Comparison of ENCODE assay signal across 2 cellular contexts in the genomic region with DNA sequence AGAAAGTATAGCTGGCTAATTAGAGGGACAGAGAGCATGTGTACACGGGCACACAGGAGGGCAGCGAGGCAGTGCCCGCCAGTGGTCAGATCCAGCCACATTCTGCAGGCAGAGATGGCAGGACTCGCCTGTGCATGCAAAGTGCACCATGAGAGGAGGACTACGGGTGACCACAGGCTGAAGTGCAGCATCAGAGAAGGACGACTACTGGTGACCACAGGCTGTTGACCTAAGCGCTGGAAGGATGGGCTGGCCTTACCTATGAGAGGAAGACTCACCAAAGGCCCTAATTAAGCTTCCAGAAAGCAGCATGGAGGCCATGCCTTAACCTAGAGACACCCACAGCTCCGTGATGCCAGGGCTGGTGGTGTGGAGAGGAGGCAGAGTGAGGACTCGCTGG.
TF ChIP-seq lines count a peak whose summit lies in the region.

No MANE protein-coding gene starts in this region.

TF ChIP-seq in GM23338, 12 proteins besides CTCF, POLR2A, EP300 and RAD21:
- TF ChIP-seq, protein P1, sequence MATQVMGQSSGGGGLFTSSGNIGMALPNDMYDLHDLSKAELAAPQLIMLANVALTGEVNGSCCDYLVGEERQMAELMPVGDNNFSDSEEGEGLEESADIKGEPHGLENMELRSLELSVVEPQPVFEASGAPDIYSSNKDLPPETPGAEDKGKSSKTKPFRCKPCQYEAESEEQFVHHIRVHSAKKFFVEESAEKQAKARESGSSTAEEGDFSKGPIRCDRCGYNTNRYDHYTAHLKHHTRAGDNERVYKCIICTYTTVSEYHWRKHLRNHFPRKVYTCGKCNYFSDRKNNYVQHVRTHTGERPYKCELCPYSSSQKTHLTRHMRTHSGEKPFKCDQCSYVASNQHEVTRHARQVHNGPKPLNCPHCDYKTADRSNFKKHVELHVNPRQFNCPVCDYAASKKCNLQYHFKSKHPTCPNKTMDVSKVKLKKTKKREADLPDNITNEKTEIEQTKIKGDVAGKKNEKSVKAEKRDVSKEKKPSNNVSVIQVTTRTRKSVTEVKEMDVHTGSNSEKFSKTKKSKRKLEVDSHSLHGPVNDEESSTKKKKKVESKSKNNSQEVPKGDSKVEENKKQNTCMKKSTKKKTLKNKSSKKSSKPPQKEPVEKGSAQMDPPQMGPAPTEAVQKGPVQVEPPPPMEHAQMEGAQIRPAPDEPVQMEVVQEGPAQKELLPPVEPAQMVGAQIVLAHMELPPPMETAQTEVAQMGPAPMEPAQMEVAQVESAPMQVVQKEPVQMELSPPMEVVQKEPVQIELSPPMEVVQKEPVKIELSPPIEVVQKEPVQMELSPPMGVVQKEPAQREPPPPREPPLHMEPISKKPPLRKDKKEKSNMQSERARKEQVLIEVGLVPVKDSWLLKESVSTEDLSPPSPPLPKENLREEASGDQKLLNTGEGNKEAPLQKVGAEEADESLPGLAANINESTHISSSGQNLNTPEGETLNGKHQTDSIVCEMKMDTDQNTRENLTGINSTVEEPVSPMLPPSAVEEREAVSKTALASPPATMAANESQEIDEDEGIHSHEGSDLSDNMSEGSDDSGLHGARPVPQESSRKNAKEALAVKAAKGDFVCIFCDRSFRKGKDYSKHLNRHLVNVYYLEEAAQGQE (IDR thresholded peaks at IDR 0.05; ENCODE audit: unreplicated experiment) = no peak
- no peak for TF ChIP-seq EZH2 (IDR thresholded peaks at IDR 0.05; ENCODE audit: low read depth, unreplicated experiment)
- TF ChIP-seq CREB1 (CRISPR knock-in tag; IDR thresholded peaks at IDR 0.05; ENCODE audit: low read depth) = no peak
- TF ChIP-seq, protein P2, sequence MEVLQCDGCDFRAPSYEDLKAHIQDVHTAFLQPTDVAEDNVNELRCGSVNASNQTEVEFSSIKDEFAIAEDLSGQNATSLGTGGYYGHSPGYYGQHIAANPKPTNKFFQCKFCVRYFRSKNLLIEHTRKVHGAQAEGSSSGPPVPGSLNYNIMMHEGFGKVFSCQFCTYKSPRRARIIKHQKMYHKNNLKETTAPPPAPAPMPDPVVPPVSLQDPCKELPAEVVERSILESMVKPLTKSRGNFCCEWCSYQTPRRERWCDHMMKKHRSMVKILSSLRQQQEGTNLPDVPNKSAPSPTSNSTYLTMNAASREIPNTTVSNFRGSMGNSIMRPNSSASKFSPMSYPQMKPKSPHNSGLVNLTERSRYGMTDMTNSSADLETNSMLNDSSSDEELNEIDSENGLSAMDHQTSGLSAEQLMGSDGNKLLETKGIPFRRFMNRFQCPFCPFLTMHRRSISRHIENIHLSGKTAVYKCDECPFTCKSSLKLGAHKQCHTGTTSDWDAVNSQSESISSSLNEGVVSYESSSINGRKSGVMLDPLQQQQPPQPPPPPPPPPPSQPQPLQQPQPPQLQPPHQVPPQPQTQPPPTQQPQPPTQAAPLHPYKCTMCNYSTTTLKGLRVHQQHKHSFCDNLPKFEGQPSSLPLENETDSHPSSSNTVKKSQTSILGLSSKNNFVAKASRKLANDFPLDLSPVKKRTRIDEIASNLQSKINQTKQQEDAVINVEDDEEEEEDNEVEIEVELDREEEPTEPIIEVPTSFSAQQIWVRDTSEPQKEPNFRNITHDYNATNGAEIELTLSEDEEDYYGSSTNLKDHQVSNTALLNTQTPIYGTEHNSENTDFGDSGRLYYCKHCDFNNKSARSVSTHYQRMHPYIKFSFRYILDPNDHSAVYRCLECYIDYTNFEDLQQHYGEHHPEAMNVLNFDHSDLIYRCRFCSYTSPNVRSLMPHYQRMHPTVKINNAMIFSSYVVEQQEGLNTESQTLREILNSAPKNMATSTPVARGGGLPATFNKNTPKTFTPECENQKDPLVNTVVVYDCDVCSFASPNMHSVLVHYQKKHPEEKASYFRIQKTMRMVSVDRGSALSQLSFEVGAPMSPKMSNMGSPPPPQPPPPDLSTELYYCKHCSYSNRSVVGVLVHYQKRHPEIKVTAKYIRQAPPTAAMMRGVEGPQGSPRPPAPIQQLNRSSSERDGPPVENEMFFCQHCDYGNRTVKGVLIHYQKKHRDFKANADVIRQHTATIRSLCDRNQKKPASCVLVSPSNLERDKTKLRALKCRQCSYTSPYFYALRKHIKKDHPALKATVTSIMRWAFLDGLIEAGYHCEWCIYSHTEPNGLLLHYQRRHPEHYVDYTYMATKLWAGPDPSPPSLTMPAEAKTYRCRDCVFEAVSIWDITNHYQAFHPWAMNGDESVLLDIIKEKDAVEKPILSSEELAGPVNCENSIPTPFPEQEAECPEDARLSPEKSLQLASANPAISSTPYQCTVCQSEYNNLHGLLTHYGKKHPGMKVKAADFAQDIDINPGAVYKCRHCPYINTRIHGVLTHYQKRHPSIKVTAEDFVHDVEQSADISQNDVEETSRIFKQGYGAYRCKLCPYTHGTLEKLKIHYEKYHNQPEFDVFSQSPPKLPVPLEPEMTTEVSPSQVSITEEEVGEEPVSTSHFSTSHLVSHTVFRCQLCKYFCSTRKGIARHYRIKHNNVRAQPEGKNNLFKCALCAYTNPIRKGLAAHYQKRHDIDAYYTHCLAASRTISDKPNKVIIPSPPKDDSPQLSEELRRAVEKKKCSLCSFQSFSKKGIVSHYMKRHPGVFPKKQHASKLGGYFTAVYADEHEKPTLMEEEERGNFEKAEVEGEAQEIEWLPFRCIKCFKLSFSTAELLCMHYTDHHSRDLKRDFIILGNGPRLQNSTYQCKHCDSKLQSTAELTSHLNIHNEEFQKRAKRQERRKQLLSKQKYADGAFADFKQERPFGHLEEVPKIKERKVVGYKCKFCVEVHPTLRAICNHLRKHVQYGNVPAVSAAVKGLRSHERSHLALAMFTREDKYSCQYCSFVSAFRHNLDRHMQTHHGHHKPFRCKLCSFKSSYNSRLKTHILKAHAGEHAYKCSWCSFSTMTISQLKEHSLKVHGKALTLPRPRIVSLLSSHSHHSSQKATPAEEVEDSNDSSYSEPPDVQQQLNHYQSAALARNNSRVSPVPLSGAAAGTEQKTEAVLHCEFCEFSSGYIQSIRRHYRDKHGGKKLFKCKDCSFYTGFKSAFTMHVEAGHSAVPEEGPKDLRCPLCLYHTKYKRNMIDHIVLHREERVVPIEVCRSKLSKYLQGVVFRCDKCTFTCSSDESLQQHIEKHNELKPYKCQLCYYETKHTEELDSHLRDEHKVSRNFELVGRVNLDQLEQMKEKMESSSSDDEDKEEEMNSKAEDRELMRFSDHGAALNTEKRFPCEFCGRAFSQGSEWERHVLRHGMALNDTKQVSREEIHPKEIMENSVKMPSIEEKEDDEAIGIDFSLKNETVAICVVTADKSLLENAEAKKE (CRISPR knock-in tag; IDR thresholded peaks at IDR 0.05) = no peak
- TF ChIP-seq POLR2AphosphoS5 (IDR thresholded peaks at IDR 0.05; ENCODE audit: low read depth) = no peak
- TF ChIP-seq EZH2phosphoT487 (IDR thresholded peaks at IDR 0.05; ENCODE audit: unreplicated experiment) = no peak
- TF ChIP-seq NANOG (IDR thresholded peaks at IDR 0.05; ENCODE audit: borderline replicate concordance) = no peak

TF ChIP-seq in WTC11, 78 proteins besides CTCF, POLR2A, EP300 and RAD21 (continued from another document):
- TF ChIP-seq, protein P3, sequence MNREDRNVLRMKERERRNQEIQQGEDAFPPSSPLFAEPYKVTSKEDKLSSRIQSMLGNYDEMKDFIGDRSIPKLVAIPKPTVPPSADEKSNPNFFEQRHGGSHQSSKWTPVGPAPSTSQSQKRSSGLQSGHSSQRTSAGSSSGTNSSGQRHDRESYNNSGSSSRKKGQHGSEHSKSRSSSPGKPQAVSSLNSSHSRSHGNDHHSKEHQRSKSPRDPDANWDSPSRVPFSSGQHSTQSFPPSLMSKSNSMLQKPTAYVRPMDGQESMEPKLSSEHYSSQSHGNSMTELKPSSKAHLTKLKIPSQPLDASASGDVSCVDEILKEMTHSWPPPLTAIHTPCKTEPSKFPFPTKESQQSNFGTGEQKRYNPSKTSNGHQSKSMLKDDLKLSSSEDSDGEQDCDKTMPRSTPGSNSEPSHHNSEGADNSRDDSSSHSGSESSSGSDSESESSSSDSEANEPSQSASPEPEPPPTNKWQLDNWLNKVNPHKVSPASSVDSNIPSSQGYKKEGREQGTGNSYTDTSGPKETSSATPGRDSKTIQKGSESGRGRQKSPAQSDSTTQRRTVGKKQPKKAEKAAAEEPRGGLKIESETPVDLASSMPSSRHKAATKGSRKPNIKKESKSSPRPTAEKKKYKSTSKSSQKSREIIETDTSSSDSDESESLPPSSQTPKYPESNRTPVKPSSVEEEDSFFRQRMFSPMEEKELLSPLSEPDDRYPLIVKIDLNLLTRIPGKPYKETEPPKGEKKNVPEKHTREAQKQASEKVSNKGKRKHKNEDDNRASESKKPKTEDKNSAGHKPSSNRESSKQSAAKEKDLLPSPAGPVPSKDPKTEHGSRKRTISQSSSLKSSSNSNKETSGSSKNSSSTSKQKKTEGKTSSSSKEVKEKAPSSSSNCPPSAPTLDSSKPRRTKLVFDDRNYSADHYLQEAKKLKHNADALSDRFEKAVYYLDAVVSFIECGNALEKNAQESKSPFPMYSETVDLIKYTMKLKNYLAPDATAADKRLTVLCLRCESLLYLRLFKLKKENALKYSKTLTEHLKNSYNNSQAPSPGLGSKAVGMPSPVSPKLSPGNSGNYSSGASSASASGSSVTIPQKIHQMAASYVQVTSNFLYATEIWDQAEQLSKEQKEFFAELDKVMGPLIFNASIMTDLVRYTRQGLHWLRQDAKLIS (CRISPR knock-in tag; IDR thresholded peaks at IDR 0.05; ENCODE audit: borderline replicate concordance) = no peak
